13 cellular contexts compared by ENCODE assay signal in the genomic region with DNA sequence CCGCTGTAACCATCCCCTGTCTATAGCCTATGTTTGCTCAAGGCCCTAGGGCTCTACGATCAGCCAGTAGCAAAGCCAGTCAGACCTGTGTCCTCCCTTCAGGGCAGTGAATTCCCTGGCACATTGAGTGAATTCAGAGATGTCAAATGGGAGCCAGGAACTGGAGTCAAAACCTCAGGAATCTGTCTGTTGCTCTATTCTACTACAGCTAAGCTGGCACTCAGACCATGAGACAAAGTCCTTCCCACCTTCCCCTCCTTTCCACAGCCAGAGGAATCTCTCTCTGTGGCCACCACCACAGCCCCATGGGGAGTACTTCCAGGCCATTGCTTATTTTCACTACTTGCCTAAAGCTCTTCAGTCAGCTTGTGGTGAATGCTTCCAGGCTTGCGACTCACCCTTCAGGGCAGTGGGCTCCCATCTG.
DNase-seq lines count a peak whose midpoint lies in the region; ATAC-seq and TF ChIP-seq lines count a peak whose summit lies in the region.
"Had no signal": no experiment of that assay in that cellular context is flagged by ENCODE, and none has a peak within 500 bp of the region (broad histone marks: within the 10 kb centered on the region; RNA-seq: fewer than 3 reads in every experiment).

No MANE protein-coding gene starts in this region.

- H3K27me3 ChIP-seq in AG04450 (ENCODE audit: control insufficient read depth, insufficient read depth, low read length), result no peaks in the 10 kb centered on the region
- no peaks in the 10 kb centered on the region for H3K27me3 ChIP-seq in H7 (ENCODE audit: control insufficient read depth, insufficient read depth, low read length)

- no peak for DNase-seq in AG04450 (ENCODE audit: low read depth, low spot score)
- DNase-seq in H7, result peak; percentile 11
- peak; percentile 26 for DNase-seq in brain pericyte (ENCODE audit: low read depth, low spot score)
- peak; percentile 88 for DNase-seq in islet precursor cell
- no peak for DNase-seq in amygdala (lab: John Stamatoyannopoulos, UW)
- DNase-seq in activated CD4-positive, alpha-beta T cell treated with anti-CD3 and anti-CD28 coated beads for 4 hours, result no peak
- no peak for DNase-seq in NAMALWA (ENCODE audit: low spot score)
- DNase-seq: activated CD4-positive, alpha-beta T cell treated with anti-CD3 and anti-CD28 coated beads for 48 hours; AML-193; midbrain; stimulated activated naive CD8-positive, alpha-beta T cell treated with anti-CD3 and anti-CD28 coated beads, Interleukin-15, Interleukin-2, amounts not matched to agents 100 U/mL and 50 U/mL, for 24 hours had no signal

- TF ChIP-seq CTCF in AG04450 (IDR thresholded peaks at IDR 0.05; ENCODE audit: low read depth, low read length), result no peak

- H3K9me3 ChIP-seq in AG04450 (ENCODE audit: control insufficient read depth, insufficient read depth, low read length), result no peaks in the 10 kb centered on the region

- POLR2A ChIA-PET in AG04450 (lab: Yijun Ruan, JAX), result no interaction called here

- CTCF ChIA-PET in AG04450 (lab: Charles Lee), result no interaction called here

- H3K4me3 ChIP-seq in AG04450 (ENCODE audit: low read depth, low read length) (no peak overlapping the region), H7 (ENCODE audit: insufficient read depth, low read depth, low read length) (no peak overlapping the region)
- H3K4me3 ChIP-seq: skin epidermis had no signal

- H3K36me3 ChIP-seq in H7 (replicated peaks; ENCODE audit: control insufficient read depth, insufficient read depth, low read length), result no peaks in the 10 kb centered on the region

- ATAC-seq in HG03175 (IDR thresholded peaks at IDR 0.05; ENCODE audit: unreplicated experiment), result no peak
- ATAC-seq: stimulated activated naive CD8-positive, alpha-beta T cell treated with anti-CD3 and anti-CD28 coated beads, Interleukin-15, Interleukin-2, amounts not matched to agents 100 U/mL and 50 U/mL, for 24 hours had no signal

- peak overlapping the region; percentile 47 for H3K27ac ChIP-seq in AG04450 (ENCODE audit: low read depth, low read length)
- H3K27ac ChIP-seq: skin epidermis had no signal

Comparison
In these comparisons a context has a peak if more than half of its experiments do, and no peak if none do; other contexts are left out.
1. DNase-seq: peak in H7 (single experiment), brain pericyte (single experiment) and islet precursor cell (single experiment); none in AG04450 (single experiment), amygdala (0 of 56), activated CD4-positive, alpha-beta T cell treated with anti-CD3 and anti-CD28 coated beads for 4 hours (0 of 2) and NAMALWA (single experiment).